ENCODE assay signal across 22 cellular contexts in the genomic region with DNA sequence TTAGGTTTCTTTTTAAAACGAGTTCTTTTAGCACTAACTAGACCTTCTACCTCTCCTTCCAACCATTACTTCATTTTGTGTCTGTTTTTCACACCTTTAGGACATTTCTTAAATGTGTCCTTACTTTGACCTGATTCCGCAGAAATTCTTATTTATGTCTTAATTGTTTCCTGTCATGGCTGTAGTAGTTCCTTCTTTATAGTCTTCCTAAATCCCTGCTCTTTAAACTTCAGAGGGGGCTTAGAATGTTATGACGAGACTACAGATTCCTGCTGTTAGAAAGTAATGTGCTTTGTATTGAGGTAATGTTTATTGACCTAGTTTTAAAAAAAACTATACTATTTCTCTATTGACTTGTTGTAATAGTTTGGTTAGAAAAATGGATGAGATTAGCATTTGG.
"Had no signal": no experiment of that assay in that cellular context is flagged by ENCODE, and none has a peak within 500 bp of the region (broad histone marks: within the 10 kb centered on the region; RNA-seq: fewer than 3 reads in every experiment).

No MANE protein-coding gene starts in this region.

- DNase-seq: activated CD4-positive, alpha-beta T cell treated with anti-CD3 and anti-CD28 coated beads for 4 hours; activated CD8-positive, alpha-beta memory T cell treated with anti-CD3 and anti-CD28 coated beads, Interleukin-2, amount 50 U/mL, for 4 hours; activated CD8-positive, alpha-beta T cell treated with anti-CD3 and anti-CD28 coated beads for 36 hours; activated gamma-delta T cell treated with Interleukin-2 at 50 U/mL for 16 hours; activated naive CD4-positive, alpha-beta T cell treated with anti-CD3 and anti-CD28 coated beads, Interleukin-2, amount 10 ng/mL, durations not matched to agents 7 days and 5 days; activated naive CD8-positive, alpha-beta T cell treated with anti-CD3 and anti-CD28 coated beads for 36 hours; activated T-cell treated with anti-CD3 and anti-CD28 coated beads, Interleukin-2, amount 50 U/mL, for 72 hours; anterior cingulate cortex; body of pancreas; central memory CD4-positive, alpha-beta T cell; NCI-H1105; NCI-H1436; NCI-H1694 treated with DMSO at 0.1 percent for 48 hours; NCI-H2029 treated with DMSO at 0.1 percent for 48 hours; NCI-H345; NCI-H510A; NCI-H526 treated with DMSO at 0.1 percent for 48 hours; NCI-H82; RPMI8226 had no signal

- H3K4me3 ChIP-seq: body of pancreas had no signal

- H3K4me1 Mint-ChIP-seq: activated naive CD4-positive, alpha-beta T cell treated with anti-CD3 and anti-CD28 coated beads, Interleukin-2, amount 10 ng/mL, durations not matched to agents 7 days and 5 days; activated naive CD8-positive, alpha-beta T cell treated with anti-CD3 and anti-CD28 coated beads for 36 hours had no signal

- FAIRE-seq: bronchial epithelial cell had no signal

- H3K9me3 Mint-ChIP-seq: activated naive CD4-positive, alpha-beta T cell treated with anti-CD3 and anti-CD28 coated beads, Interleukin-2, amount 10 ng/mL, durations not matched to agents 7 days and 5 days; activated naive CD8-positive, alpha-beta T cell treated with anti-CD3 and anti-CD28 coated beads for 36 hours; activated T-helper 2 cell treated with anti-CD3 and anti-CD28 coated beads, Interferon-gamma antibody, Interleukin-2, Interleukin-4, amounts not matched to agents 10 μg/mL and 5 μg/mL and 100 μg/mL, durations not matched to agents 14 hours and 24 hours and 36 hours; T-helper 1 cell treated with Interleukin-12 subunit alpha and Interleukin-12 subunit beta and Interleukin-4 antibody, amounts not matched to agents 30 μg/mL and 1 μg/mL, for 36 hours had no signal

- H3K27ac Mint-ChIP-seq: activated CD8-positive, alpha-beta T cell treated with anti-CD3 and anti-CD28 coated beads for 36 hours; activated naive CD4-positive, alpha-beta T cell treated with anti-CD3 and anti-CD28 coated beads, Interleukin-2, amount 10 ng/mL, durations not matched to agents 7 days and 5 days; activated naive CD8-positive, alpha-beta T cell treated with anti-CD3 and anti-CD28 coated beads for 36 hours; activated T-cell treated with anti-CD3 and anti-CD28 coated beads, Interleukin-2, amount 50 U/mL, for 72 hours; activated T-helper 2 cell treated with anti-CD3 and anti-CD28 coated beads, Interferon-gamma antibody, Interleukin-2, Interleukin-4, amounts not matched to agents 10 μg/mL and 5 μg/mL and 100 μg/mL, durations not matched to agents 14 hours and 24 hours and 36 hours; T-helper 1 cell treated with Interleukin-12 subunit alpha and Interleukin-12 subunit beta and Interleukin-4 antibody, amounts not matched to agents 30 μg/mL and 1 μg/mL, for 36 hours had no signal

- H3K36me3 Mint-ChIP-seq: activated naive CD4-positive, alpha-beta T cell treated with anti-CD3 and anti-CD28 coated beads, Interleukin-2, amount 10 ng/mL, durations not matched to agents 7 days and 5 days; activated naive CD8-positive, alpha-beta T cell treated with anti-CD3 and anti-CD28 coated beads for 36 hours had no signal

- H3K4me3 Mint-ChIP-seq: activated CD8-positive, alpha-beta T cell treated with anti-CD3 and anti-CD28 coated beads for 36 hours; activated naive CD4-positive, alpha-beta T cell treated with anti-CD3 and anti-CD28 coated beads, Interleukin-2, amount 10 ng/mL, durations not matched to agents 7 days and 5 days; activated naive CD8-positive, alpha-beta T cell treated with anti-CD3 and anti-CD28 coated beads for 36 hours; activated T-cell treated with anti-CD3 and anti-CD28 coated beads, Interleukin-2, amount 50 U/mL, for 72 hours; T-helper 1 cell treated with Interleukin-12 subunit alpha and Interleukin-12 subunit beta and Interleukin-4 antibody, amounts not matched to agents 30 μg/mL and 1 μg/mL, for 36 hours had no signal

- H3K27me3 Mint-ChIP-seq: activated naive CD4-positive, alpha-beta T cell treated with anti-CD3 and anti-CD28 coated beads, Interleukin-2, amount 10 ng/mL, durations not matched to agents 7 days and 5 days had no signal
